In genomic region chr19:55080121-55080914, GRCh38 we compare ENCODE assay signal across 1 cellular context.
TF ChIP-seq lines count a peak whose summit lies in the region.

No MANE protein-coding gene starts in this region.

TF ChIP-seq in HepG2, 621 proteins besides CTCF, POLR2A, EP300 and RAD21 (continued from another document and continues in another):
- TF ChIP-seq HNF1A (IDR thresholded peaks at IDR 0.05; ENCODE audit: low read depth) (no peak), HNF1A (CRISPR knock-in tag; IDR thresholded peaks at IDR 0.05; ENCODE audit: borderline replicate concordance) (no peak), POGK (CRISPR knock-in tag; conservative IDR thresholded peaks at IDR 0.05) (no peak), ZNF619 (CRISPR knock-in tag; IDR thresholded peaks at IDR 0.05) (no peak), ZNF407 (CRISPR knock-in tag; IDR thresholded peaks at IDR 0.05; ENCODE audit: not compliant biosample characterization) (no peak), SNAPC5 (CRISPR knock-in tag; IDR thresholded peaks at IDR 0.05; ENCODE audit: borderline replicate concordance) (no peak), ZNF468 (CRISPR knock-in tag; IDR thresholded peaks at IDR 0.05) (no peak), NR2F2 (IDR thresholded peaks at IDR 0.05; ENCODE audit: borderline replicate concordance, low read depth) (no peak), HNRNPK (IDR thresholded peaks at IDR 0.05; ENCODE audit: low read depth, low read length, poor library complexity, severe bottlenecking) (no peak), RARA (CRISPR knock-in tag; IDR thresholded peaks at IDR 0.05) (no peak), REST (IDR thresholded peaks at IDR 0.05; ENCODE audit: borderline replicate concordance in 1 of 2, low read depth in 1 of 2, low read length in 2 of 2) (no peak), ZBTB44 (CRISPR knock-in tag; IDR thresholded peaks at IDR 0.05) (no peak), ZNF138 (CRISPR knock-in tag; IDR thresholded peaks at IDR 0.05; ENCODE audit: low read depth) (no peak), ZNF367 (CRISPR knock-in tag; IDR thresholded peaks at IDR 0.05; ENCODE audit: borderline replicate concordance) (no peak), EZH2 (conservative IDR thresholded peaks at IDR 0.05; ENCODE audit: low read depth, low read length) (no peak), ZNF558 (CRISPR knock-in tag; IDR thresholded peaks at IDR 0.05; ENCODE audit: borderline replicate concordance) (no peak), TBX3 (IDR thresholded peaks at IDR 0.05; ENCODE audit: borderline replicate concordance) (no peak), MYC (CRISPR knock-in tag; IDR thresholded peaks at IDR 0.05; ENCODE audit: borderline replicate concordance) (peak; percentile 62), ZNF3 (CRISPR knock-in tag; IDR thresholded peaks at IDR 0.05) (no peak), ZNF329 (CRISPR knock-in tag; IDR thresholded peaks at IDR 0.05; ENCODE audit: low read depth) (no peak), GATA4 (IDR thresholded peaks at IDR 0.05; ENCODE audit: borderline replicate concordance, low read depth) (no peak), ZNF678 (CRISPR knock-in tag; IDR thresholded peaks at IDR 0.05) (no peak), MIER3 (CRISPR knock-in tag; IDR thresholded peaks at IDR 0.05; ENCODE audit: borderline replicate concordance) (no peak), NFE2 (CRISPR knock-in tag; IDR thresholded peaks at IDR 0.05) (no peak), FOXK1 (CRISPR knock-in tag; IDR thresholded peaks at IDR 0.05; ENCODE audit: borderline replicate concordance, low read depth) (no peak), IRF9 (CRISPR knock-in tag; IDR thresholded peaks at IDR 0.05; ENCODE audit: borderline replicate concordance) (no peak), ZNF564 (CRISPR knock-in tag; IDR thresholded peaks at IDR 0.05) (no peak), ZNF703 (CRISPR knock-in tag; IDR thresholded peaks at IDR 0.05; ENCODE audit: borderline replicate concordance) (no peak), ARID3A (IDR thresholded peaks at IDR 0.05; ENCODE audit: low read depth, low read length) (no peak), POGZ (CRISPR knock-in tag; IDR thresholded peaks at IDR 0.05) (no peak), CBX5 (CRISPR knock-in tag; IDR thresholded peaks at IDR 0.05; ENCODE audit: borderline replicate concordance) (no peak), NR0B2 (CRISPR knock-in tag; IDR thresholded peaks at IDR 0.05) (no peak)
